In the genomic region with DNA sequence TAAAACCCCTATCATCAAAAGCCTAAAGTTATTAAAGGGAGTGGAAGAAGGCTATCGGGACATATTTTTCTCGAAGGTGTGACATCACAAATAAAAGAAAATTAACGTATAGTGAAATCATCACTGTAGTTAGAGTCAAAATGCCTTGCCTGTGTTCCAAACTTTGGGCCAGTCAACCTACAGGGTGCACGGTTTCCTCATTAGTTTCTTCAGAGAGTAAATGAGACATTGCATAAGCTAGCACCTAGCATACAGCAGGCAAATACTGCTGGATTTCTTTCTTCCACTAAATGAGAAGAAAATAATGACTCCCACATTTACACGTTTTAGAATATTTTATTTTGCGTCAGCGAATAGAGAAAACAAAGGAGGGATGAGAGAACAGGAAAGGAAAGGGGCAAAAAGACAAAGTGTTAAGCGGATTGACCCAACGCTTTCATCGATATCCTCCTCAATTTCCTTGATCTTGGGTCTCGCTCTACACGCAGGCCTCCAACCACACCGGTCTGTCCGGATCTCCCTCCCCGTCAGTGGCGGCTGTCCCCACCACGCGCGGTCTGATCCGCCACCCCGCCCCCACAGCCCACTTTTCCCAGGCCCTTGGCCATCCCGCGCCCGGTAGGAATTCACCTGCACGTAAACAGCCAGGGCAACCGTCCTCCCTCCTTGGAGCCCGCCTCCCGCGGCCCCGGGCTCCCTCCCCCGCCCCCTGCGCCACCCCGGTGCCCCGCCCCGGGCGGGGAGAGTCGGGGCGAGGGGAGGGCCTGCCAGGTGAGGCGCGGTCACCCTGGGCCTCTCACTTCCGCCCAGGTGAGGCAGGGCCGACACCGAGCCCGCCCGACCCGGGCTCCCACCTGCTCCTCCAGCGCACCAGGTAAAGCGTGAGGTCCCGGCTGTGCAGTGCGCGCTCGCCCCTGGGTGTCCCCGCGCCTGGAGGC, we compare ENCODE assay signal across 8 cellular contexts. TPM values are rescaled to one million over a fixed set of nuclear protein-coding genes. Genes with fewer than 3 reads are reported as not detected.
DNase-seq lines count a peak whose midpoint lies in the region; ATAC-seq and TF ChIP-seq lines count a peak whose summit lies in the region.

A gene with protein sequence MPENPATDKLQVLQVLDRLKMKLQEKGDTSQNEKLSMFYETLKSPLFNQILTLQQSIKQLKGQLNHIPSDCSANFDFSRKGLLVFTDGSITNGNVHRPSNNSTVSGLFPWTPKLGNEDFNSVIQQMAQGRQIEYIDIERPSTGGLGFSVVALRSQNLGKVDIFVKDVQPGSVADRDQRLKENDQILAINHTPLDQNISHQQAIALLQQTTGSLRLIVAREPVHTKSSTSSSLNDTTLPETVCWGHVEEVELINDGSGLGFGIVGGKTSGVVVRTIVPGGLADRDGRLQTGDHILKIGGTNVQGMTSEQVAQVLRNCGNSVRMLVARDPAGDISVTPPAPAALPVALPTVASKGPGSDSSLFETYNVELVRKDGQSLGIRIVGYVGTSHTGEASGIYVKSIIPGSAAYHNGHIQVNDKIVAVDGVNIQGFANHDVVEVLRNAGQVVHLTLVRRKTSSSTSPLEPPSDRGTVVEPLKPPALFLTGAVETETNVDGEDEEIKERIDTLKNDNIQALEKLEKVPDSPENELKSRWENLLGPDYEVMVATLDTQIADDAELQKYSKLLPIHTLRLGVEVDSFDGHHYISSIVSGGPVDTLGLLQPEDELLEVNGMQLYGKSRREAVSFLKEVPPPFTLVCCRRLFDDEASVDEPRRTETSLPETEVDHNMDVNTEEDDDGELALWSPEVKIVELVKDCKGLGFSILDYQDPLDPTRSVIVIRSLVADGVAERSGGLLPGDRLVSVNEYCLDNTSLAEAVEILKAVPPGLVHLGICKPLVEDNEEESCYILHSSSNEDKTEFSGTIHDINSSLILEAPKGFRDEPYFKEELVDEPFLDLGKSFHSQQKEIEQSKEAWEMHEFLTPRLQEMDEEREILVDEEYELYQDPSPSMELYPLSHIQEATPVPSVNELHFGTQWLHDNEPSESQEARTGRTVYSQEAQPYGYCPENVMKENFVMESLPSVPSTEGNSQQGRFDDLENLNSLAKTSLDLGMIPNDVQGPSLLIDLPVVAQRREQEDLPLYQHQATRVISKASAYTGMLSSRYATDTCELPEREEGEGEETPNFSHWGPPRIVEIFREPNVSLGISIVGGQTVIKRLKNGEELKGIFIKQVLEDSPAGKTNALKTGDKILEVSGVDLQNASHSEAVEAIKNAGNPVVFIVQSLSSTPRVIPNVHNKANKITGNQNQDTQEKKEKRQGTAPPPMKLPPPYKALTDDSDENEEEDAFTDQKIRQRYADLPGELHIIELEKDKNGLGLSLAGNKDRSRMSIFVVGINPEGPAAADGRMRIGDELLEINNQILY (N-terminal part only) (plus strand): TSS at position 799 of the 938 bp plus-strand sequence. CDS start 20,413 bp downstream, outside the sequence.

- peaks cover 26% of the 10 kb centered on the region for H3K27me3 ChIP-seq in BLaER1
- no peaks in the 10 kb centered on the region for H3K27me3 ChIP-seq in psoas muscle (ENCODE audit: insufficient read depth in 3 of 3, low read length in 2 of 3)
- no peaks in the 10 kb centered on the region for H3K27me3 ChIP-seq in uterus

- peak within 1 kb of the TSS; percentile 71 for H3K27ac ChIP-seq in BLaER1
- H3K27ac ChIP-seq in psoas muscle, result peak within 1 kb of the TSS; percentile 96
- peak within 1 kb of the TSS; percentile 94 to 98 for H3K27ac ChIP-seq in uterus

- H3K36me3 ChIP-seq in BLaER1 (no peaks in the 10 kb centered on the region), psoas muscle (ENCODE audit: insufficient read depth in 1 of 2, low read depth in 1 of 2) (no peaks in the 10 kb centered on the region), uterus (no peaks in the 10 kb centered on the region)

- DNase-seq in GM19238 (ENCODE audit: insufficient read length, low spot score) (peak; percentile 68), RPMI8226 (peak; percentile 94), left cardiac atrium (peak; percentile 62), psoas muscle (peak; percentile 34 to 73), uterus (peak; percentile 56 to 66)

- peaks cover 30% of the 10 kb centered on the region for H3K4me1 Mint-ChIP-seq in activated naive CD8-positive, alpha-beta T cell (ENCODE audit: low read depth)

- ATAC-seq in HG03432 (IDR thresholded peaks at IDR 0.05; ENCODE audit: unreplicated experiment), result peak; percentile 85
- ATAC-seq in left cardiac atrium, result peak; percentile 72 to 90
- peak; percentile 75 to 83 (median 82) for ATAC-seq in psoas muscle

- no peaks in the 10 kb centered on the region for H3K36me3 Mint-ChIP-seq in activated naive CD8-positive, alpha-beta T cell

- H3K4me3 Mint-ChIP-seq in activated naive CD8-positive, alpha-beta T cell, result peak within 1 kb of the TSS; percentile 89

- WGBS in psoas muscle, 3 donors, result 5 to 9% (median 8%) methylated on average over 33 to 54 of the region's 54 CpGs

- peak in 1 of 2 donors; percentile 29 for TF ChIP-seq POLR2A in uterus (IDR thresholded peaks at IDR 0.05)

- H3K9me3 Mint-ChIP-seq in activated naive CD8-positive, alpha-beta T cell (ENCODE audit: low read depth), result no peaks in the 10 kb centered on the region

- H3K9me3 ChIP-seq in BLaER1, result no peaks in the 10 kb centered on the region
- H3K9me3 ChIP-seq in psoas muscle, result no peaks in the 10 kb centered on the region
- H3K9me3 ChIP-seq in uterus, result no peaks in the 10 kb centered on the region

- H3K27ac Mint-ChIP-seq in activated naive CD8-positive, alpha-beta T cell, result peak within 1 kb of the TSS; percentile 90

- no peak for TF ChIP-seq CTCF in psoas muscle (IDR thresholded peaks at IDR 0.05)
- no peak for TF ChIP-seq CTCF in uterus (IDR thresholded peaks at IDR 0.05)

- H3K4me3 ChIP-seq in BLaER1, result peak within 1 kb of the TSS; percentile 79
- peak within 1 kb of the TSS; percentile 85 for H3K4me3 ChIP-seq in psoas muscle
- H3K4me3 ChIP-seq in uterus, result peak within 1 kb of the TSS; percentile 68 to 93

- no peaks in the 10 kb centered on the region for H4K20me1 ChIP-seq in BLaER1

- H3K4me2 ChIP-seq in BLaER1, result peak within 1 kb of the TSS; percentile 81

- intact Hi-C loops in left cardiac atrium (cut with DNase I) (no loop called here), psoas muscle (cut with DNase I) (loop anchor here in 1 of 2 donors (2.0 kb wide), 1 partner anchor 17 kb away; a partner anchor contains a TSS), uterus (cut with DNase I; ENCODE audit: low total_unique reads) (no loop called here)

- no peaks in the 10 kb centered on the region for H3K27me3 Mint-ChIP-seq in activated naive CD8-positive, alpha-beta T cell

- peak within 1 kb of the TSS; percentile 76 for H3K9ac ChIP-seq in BLaER1

- H3K4me1 ChIP-seq in BLaER1 (peaks cover 11% of the 10 kb centered on the region), psoas muscle (peaks cover 17% of the 10 kb centered on the region), uterus (peaks cover 0 to 4% of the 10 kb centered on the region in 2 donors)

RNA-seq across cellular contexts. Expression of the gene that starts here (rescaled TPM):
- total RNA-seq in left cardiac atrium (10 to 100 TPM; 32.9 to 58.6 TPM), psoas muscle (10 to 100 TPM; 17.1 to 49.9 (median 29.3) TPM), uterus (10 to 100 TPM; 10.6 to 44.8 (median 26.1) TPM)
- polyA plus RNA-seq in psoas muscle, result 10 to 100 TPM in 2 of 3 donors, 1 to 10 TPM in 1; 2.0 to 12.2 (median 10.8) TPM

Comparison
In these comparisons a context has a peak if more than half of its experiments do, and no peak if none do; other contexts are left out.
1. Peak in every context shown above with its lines: DNase-seq, ATAC-seq, H3K4me3 ChIP-seq and H3K27ac ChIP-seq.